ENCODE assay signal across 9 cellular contexts in the genomic region with DNA sequence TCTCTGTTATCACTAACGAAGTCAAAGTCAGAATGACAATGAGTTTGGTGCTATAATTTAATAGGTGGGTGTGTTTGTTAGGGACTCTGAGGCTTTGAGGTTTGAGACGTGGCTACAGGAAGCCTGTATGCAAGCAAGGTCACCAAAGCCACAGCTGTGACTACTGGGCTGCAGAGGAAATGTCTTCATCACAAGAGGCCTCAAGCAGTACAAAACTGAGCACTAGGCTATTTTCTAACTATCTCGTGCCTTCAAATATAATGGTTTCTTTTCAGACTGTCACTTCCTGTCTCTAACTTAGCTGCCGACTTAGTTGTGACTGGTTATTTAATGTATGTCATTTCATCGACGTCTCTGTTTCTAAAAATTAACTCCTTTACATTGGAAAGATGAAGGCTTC.
A peak's percentile ranks its signal among the peaks of the same experiment; 100 is the strongest.
DNase-seq lines count a peak whose midpoint lies in the region; ATAC-seq and TF ChIP-seq lines count a peak whose summit lies in the region.
"Had no signal": no experiment of that assay in that cellular context is flagged by ENCODE, and none has a peak within 500 bp of the region (broad histone marks: within the 10 kb centered on the region; RNA-seq: fewer than 3 reads in every experiment).

No MANE protein-coding gene starts in this region.

- peaks cover 11% of the 10 kb centered on the region; the same call in 1 of the 2 replicates for H3F3A ChIP-seq in PC-9 (ENCODE audit: insufficient read depth, low read depth)

- no peaks in the 10 kb centered on the region for H3K9me2 ChIP-seq in PC-9 (ENCODE audit: insufficient read depth)

- H3K4me1 ChIP-seq in PC-9 (replicated peaks; ENCODE audit: insufficient read depth): peaks cover 11% of the 10 kb centered on the region

- H3K4me3 Mint-ChIP-seq in activated naive CD8-positive, alpha-beta T cell: peak overlapping the region; percentile 63

- DNase-seq in GM19240 (ENCODE audit: insufficient read length, low spot score): peak; percentile 26
- peak; percentile 16 for DNase-seq in NAMALWA (ENCODE audit: low spot score)
- DNase-seq in stimulated activated CD4-positive, alpha-beta T cell treated with anti-CD3 and anti-CD28 coated beads, Interleukin-1b, Interleukin-23, amount 100 ng/mL, for 48 hours: peak; percentile 32
- no peak for DNase-seq in PC-9
- DNase-seq in kidney glomerular epithelial cell (lab: John Stamatoyannopoulos, UW): no peak
- no peak for DNase-seq in AG08396 (ENCODE audit: low spot score)
- DNase-seq: GOT3 had no signal

- no peak overlapping the region for H2AFZ ChIP-seq in PC-9

- CTCF ChIA-PET in PC-9 (lab: Charles Lee): interaction anchor here (0.5 kb wide), 1 partner anchor 487 kb away, joined by 3 read pairs; no protein-coding TSS in a partner anchor

- no peak for ATAC-seq in HG02970 (IDR thresholded peaks at IDR 0.05; ENCODE audit: low FRiP score, unreplicated experiment)

- POLR2A ChIA-PET in PC-9 (lab: Charles Lee; ENCODE audit: unreplicated experiment): no interaction called here

- TF ChIP-seq CTCF in PC-9 (conservative IDR thresholded peaks at IDR 0.05): no peak

- H3K27ac Mint-ChIP-seq in activated naive CD8-positive, alpha-beta T cell: peak overlapping the region; percentile 89

- intact Hi-C loops in PC-9 (cut with micrococcal nuclease; ENCODE audit: unreplicated experiment): no loop called here

- H3K79me2 ChIP-seq in PC-9 (ENCODE audit: low read depth): no peaks in the 10 kb centered on the region

- H3K27me3 Mint-ChIP-seq in activated naive CD8-positive, alpha-beta T cell: no peaks in the 10 kb centered on the region

- no peaks in the 10 kb centered on the region for H3K9me3 Mint-ChIP-seq in activated naive CD8-positive, alpha-beta T cell (ENCODE audit: low read depth)

- H3K4me3 ChIP-seq in PC-9: no peak overlapping the region

- no peak overlapping the region for H3K27ac ChIP-seq in PC-9

- no peak overlapping the region for H3K4me2 ChIP-seq in PC-9

- BruUV-seq in PC-9 (replicated peaks; lab: Mats Ljungman, UMichigan): no TSS peak

- peaks cover 38% of the 10 kb centered on the region for H3K4me1 Mint-ChIP-seq in activated naive CD8-positive, alpha-beta T cell (ENCODE audit: low read depth)

- H3K27me3 ChIP-seq in PC-9 (ENCODE audit: insufficient read depth, low read depth): no peaks in the 10 kb centered on the region

- peaks cover 15% of the 10 kb centered on the region for H3K36me3 Mint-ChIP-seq in activated naive CD8-positive, alpha-beta T cell

- peaks cover 21% of the 10 kb centered on the region for H4K20me1 ChIP-seq in PC-9 (ENCODE audit: insufficient read depth)

- no peaks in the 10 kb centered on the region for H3K9me3 ChIP-seq in PC-9 (ENCODE audit: insufficient read depth, low read depth)

- peaks cover 21% of the 10 kb centered on the region for H3K36me3 ChIP-seq in PC-9 (ENCODE audit: low read depth)

Comparison
In these comparisons a context has a peak if more than half of its experiments do, and no peak if none do; other contexts are left out.
1. DNase-seq: peak in GM19240 (single experiment), NAMALWA (single experiment) and stimulated activated CD4-positive, alpha-beta T cell treated with anti-CD3 and anti-CD28 coated beads, Interleukin-1b, Interleukin-23, amount 100 ng/mL, for 48 hours (single experiment); none in PC-9 (0 of 2), kidney glomerular epithelial cell (single experiment) and AG08396 (single experiment).